Comparison of ENCODE assay signal across 2 cellular contexts in the genomic region with DNA sequence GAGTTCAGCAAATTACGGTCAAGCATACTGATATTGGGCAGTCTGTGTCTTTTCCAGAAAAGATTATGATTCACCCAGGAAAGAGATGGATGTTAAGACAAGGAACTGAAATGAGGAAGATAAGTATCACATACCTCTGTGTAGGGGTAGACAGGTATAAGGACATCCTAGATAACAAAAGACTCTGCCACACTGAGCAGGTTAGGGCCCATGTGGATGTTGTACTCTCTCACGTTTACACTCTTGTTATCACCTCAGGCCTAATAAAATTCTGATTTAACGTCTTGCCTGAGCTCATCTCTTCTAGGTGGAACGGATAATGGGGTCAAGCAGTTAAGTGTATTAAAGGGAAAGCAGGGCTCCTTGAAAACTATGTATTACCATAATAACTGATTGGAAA.
TF ChIP-seq lines count a peak whose summit lies in the region.

No MANE protein-coding gene starts in this region.

TF ChIP-seq in GM23338, 12 proteins besides CTCF, POLR2A, EP300 and RAD21 (continued from another document):
- TF ChIP-seq ZNF462 (CRISPR knock-in tag; IDR thresholded peaks at IDR 0.05), result no peak
- no peak for TF ChIP-seq ETS1 (IDR thresholded peaks at IDR 0.05)
- TF ChIP-seq REST (IDR thresholded peaks at IDR 0.05; ENCODE audit: unreplicated experiment), result no peak
- no peak for TF ChIP-seq JUNB (IDR thresholded peaks at IDR 0.05; ENCODE audit: unreplicated experiment)
TF ChIP-seq in GM23338: peak in this region for 0.

TF ChIP-seq in WTC11, 78 proteins besides CTCF, POLR2A, EP300 and RAD21 (continued from another document):
- TF ChIP-seq USF2 (CRISPR knock-in tag; IDR thresholded peaks at IDR 0.05) (no peak), ZNF121 (CRISPR knock-in tag; IDR thresholded peaks at IDR 0.05) (no peak), GRHL2 (CRISPR knock-in tag; IDR thresholded peaks at IDR 0.05; ENCODE audit: insufficient replicate concordance, severe bottlenecking) (no peak), USF1 (CRISPR knock-in tag; IDR thresholded peaks at IDR 0.05) (no peak), E2F5 (CRISPR knock-in tag; IDR thresholded peaks at IDR 0.05) (no peak), ZNF263 (CRISPR knock-in tag; IDR thresholded peaks at IDR 0.05; ENCODE audit: low read depth) (no peak), ETV6 (CRISPR knock-in tag; IDR thresholded peaks at IDR 0.05) (no peak), CBFB (CRISPR knock-in tag; IDR thresholded peaks at IDR 0.05; ENCODE audit: low read depth) (no peak), MYBL2 (CRISPR knock-in tag; IDR thresholded peaks at IDR 0.05) (no peak)
